ENCODE assay signal across 8 cellular contexts in the genomic region with DNA sequence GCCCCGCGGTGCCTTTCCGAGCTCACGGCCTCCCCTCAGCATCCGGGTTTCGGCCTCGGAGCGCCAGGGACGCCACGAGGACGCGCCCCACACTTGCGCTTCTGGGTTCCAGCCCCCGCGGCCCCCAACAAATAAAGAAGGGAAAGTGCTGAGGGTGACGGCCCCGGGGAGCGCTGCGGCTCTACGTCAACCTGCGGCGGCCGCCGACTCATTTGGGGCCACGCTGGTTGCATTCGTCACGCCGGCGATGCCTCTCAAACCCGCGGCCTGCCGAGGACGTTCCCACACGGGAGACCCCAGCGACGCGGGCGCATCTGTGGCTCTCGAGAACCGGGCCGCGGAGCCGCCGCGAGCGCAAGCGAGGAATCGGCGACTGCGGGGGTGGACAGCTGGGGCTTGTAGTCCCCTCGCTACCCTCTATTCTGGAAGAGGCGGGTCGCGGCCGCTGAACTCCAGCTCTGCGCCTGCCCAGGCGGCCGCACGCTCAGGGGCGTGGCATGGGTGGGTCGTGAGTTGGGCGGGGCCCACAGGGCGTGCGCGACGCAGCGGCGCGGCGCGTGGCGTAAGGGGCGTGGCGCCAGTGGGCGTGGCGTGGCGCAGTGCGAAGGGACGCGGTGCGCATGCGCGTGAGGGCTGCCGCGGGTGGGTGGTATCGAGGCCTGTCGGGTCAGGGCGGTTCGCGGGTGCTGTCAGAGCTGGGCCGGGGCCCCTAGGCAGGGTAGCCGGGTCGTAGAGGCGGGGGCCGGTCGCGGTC.
DNase-seq lines count a peak whose midpoint lies in the region; ATAC-seq lines count a peak whose summit lies in the region.

A gene with protein sequence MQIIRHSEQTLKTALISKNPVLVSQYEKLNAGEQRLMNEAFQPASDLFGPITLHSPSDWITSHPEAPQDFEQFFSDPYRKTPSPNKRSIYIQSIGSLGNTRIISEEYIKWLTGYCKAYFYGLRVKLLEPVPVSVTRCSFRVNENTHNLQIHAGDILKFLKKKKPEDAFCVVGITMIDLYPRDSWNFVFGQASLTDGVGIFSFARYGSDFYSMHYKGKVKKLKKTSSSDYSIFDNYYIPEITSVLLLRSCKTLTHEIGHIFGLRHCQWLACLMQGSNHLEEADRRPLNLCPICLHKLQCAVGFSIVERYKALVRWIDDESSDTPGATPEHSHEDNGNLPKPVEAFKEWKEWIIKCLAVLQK (plus strand): TSS at position 599 of the 754 bp plus-strand sequence. CDS start 2,145 bp downstream, outside the sequence.

- peak; percentile 89 for ATAC-seq in GM19395 (IDR thresholded peaks at IDR 0.05; ENCODE audit: unreplicated experiment)
- ATAC-seq in HG03558 (IDR thresholded peaks at IDR 0.05; ENCODE audit: extremely low read depth, unreplicated experiment): peak; percentile 60

- DNase-seq in C1 segment of cervical spinal cord (lab: John Stamatoyannopoulos, UW) (peak; percentile 77 to 99 (median 95)), NCI-H748 (lab: John Stamatoyannopoulos, UW; ENCODE audit: unreplicated experiment) (peak; percentile 93), cortex of kidney (lab: John Stamatoyannopoulos, UW) (peak; percentile 94), left kidney (ENCODE audit: low read depth, low spot score) (peak; percentile 98)
- DNase-seq in activated CD4-positive, alpha-beta T cell treated with anti-CD3 and anti-CD28 coated beads, Interleukin-2, amount 50 U/mL, for 1 hour: peak; percentile 97
- DNase-seq in stimulated activated CD4-positive, alpha-beta T cell treated with anti-CD3 and anti-CD28 coated beads, Interleukin-2, amount 100 ng/mL, for 24 hours: peak; percentile 98

Comparison
In these comparisons a context has a peak if more than half of its experiments do, and no peak if none do; other contexts are left out.
1. Peak in every context shown above with its lines: DNase-seq and ATAC-seq.